ENCODE assay signal across 27 cellular contexts in genomic region chr7:8822595-8822994, GRCh38.
"Had no signal": no experiment of that assay in that cellular context is flagged by ENCODE, and none has a peak within 500 bp of the region (broad histone marks: within the 10 kb centered on the region; RNA-seq: fewer than 3 reads in every experiment).

No MANE protein-coding gene starts in this region.

- H2AFZ ChIP-seq: neural progenitor cell, parathyroid adenoma had no signal

- DNase-seq: natural killer cell; occipital lobe; ovary; posterior cingulate gyrus; psoas muscle; right cardiac atrium; spleen; stimulated activated CD4-positive, alpha-beta T cell treated with anti-CD3 and anti-CD28 coated beads, Interleukin-12 subunit alpha, Interleukin-12 subunit beta, amount 100 ng/mL, for 4 hours; stimulated activated CD4-positive, alpha-beta T cell treated with anti-CD3 and anti-CD28 coated beads, Interleukin-1b, Interleukin-23, amount 100 ng/mL, for 48 hours; stimulated activated CD4-positive, alpha-beta T cell treated with anti-CD3 and anti-CD28 coated beads, Interleukin-4, amount 100 ng/mL, for 1 hour; stimulated activated CD4-positive, alpha-beta T cell treated with anti-CD3 and anti-CD28 coated beads, Interleukin-4, amount 100 ng/mL, for 4 hours; stimulated activated CD8-positive, alpha-beta memory T cell treated with anti-CD3 and anti-CD28 coated beads, Interleukin-4, amount 100 ng/mL, for 48 hours; stimulated activated naive CD4-positive, alpha-beta T cell; stimulated activated naive CD8-positive, alpha-beta T cell treated with anti-CD3 and anti-CD28 coated beads, Interleukin-15, amount 100 ng/mL, for 72 hours; stimulated activated naive CD8-positive, alpha-beta T cell treated with anti-CD3 and anti-CD28 coated beads, Interleukin-15, Interleukin-2, amounts not matched to agents 100 U/mL and 50 U/mL, for 24 hours; substantia nigra; testis; tibial artery; transverse colon; upper lobe of right lung; uterus had no signal

- H3K9me3 ChIP-seq: ovary, psoas muscle, suprapubic skin, testis, tibial artery, transverse colon, upper lobe of right lung, uterus had no signal

- H3K27me3 ChIP-seq: neural progenitor cell, ovary, spleen, suprapubic skin, testis, tibial artery, transverse colon, upper lobe of right lung, uterus had no signal

- ATAC-seq: natural killer cell; psoas muscle; right cardiac atrium; sciatic nerve; stimulated activated naive CD8-positive, alpha-beta T cell treated with anti-CD3 and anti-CD28 coated beads, Interleukin-15, amount 100 ng/mL, for 72 hours; stimulated activated naive CD8-positive, alpha-beta T cell treated with anti-CD3 and anti-CD28 coated beads, Interleukin-15, Interleukin-2, amounts not matched to agents 100 U/mL and 50 U/mL, for 24 hours; upper lobe of right lung had no signal

- H3K4me2 ChIP-seq: neural progenitor cell, smooth muscle cell had no signal

- H3K9ac ChIP-seq: neural progenitor cell, parathyroid adenoma had no signal

- H3K27ac ChIP-seq: neural progenitor cell, ovary, parathyroid adenoma, psoas muscle, skin epidermis, spleen, suprapubic skin, testis, tibial artery, transverse colon, upper lobe of right lung, uterus had no signal

- H3K4me1 ChIP-seq: neural progenitor cell, parathyroid adenoma, psoas muscle, spleen, suprapubic skin, testis, tibial artery, transverse colon, upper lobe of right lung, uterus had no signal

- H3K79me2 ChIP-seq: parathyroid adenoma had no signal

- H3K36me3 ChIP-seq: neural progenitor cell, ovary, spleen, suprapubic skin, tibial artery, transverse colon, upper lobe of right lung, uterus had no signal

- H3K4me3 ChIP-seq: neural progenitor cell, ovary, psoas muscle, skin epidermis, smooth muscle cell, spleen, suprapubic skin, testis, tibial artery, transverse colon, upper lobe of right lung, uterus had no signal
